In the genomic region with DNA sequence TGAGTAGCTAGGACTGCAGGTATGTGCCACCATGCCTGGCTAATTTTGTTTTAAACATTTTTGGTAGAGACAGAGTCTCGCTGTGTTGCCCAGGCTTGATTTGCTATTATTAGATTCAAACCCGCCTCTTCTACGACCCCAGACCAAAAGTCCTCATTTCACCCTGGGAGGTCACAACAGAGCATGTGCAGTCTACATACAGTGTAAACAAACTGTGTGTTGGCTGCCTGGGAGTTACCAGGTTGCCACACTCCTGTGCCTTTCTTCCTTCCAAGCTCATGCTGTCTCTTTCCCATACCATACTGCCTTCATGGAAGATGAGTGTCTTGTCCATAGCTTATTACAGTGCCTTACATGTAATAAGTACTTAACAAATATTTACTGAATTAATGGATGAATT, we compare ENCODE assay signal across 4 cellular contexts. TPM values are rescaled to one million over a fixed set of nuclear protein-coding genes. Genes with fewer than 3 reads are reported as not detected.
"Had no signal": no experiment of that assay in that cellular context is flagged by ENCODE, and none has a peak within 500 bp of the region (broad histone marks: within the 10 kb centered on the region; RNA-seq: fewer than 3 reads in every experiment).

No MANE protein-coding gene starts in this region.

RNA-seq across cellular contexts. Expression of gene ACSM2B, which starts 11.9 kb away (rescaled TPM):
- total RNA-seq: HT-29, HT1080, IMR-90 had no signal
- polyA plus RNA-seq: IgD-negative memory B cell, IMR-90 had no signal
